In the genomic region with DNA sequence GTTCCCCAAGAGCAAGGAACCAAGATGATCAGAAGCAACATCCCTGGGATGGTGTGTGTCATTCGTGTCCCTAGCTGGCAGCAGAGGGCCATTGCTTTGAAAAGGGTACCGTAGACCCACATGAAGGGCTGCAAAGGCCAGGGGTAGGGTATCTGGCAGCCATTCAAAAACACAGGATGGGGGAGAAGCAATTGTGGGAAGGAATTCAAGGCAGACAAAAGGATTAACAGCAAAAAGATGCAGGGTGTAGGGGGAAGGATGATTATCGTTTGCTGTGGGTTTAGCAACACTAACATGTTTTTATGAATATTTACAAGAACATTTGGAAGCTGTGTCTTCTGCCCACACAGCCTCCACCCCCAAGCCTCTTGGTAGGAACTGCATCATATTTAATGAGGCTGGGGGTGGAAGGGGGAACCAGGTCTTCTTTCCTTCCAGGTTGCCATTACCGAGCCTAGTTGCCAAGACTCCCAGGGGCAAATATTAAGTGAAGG, we compare ENCODE assay signal across 18 cellular contexts.
"Had no signal": no experiment of that assay in that cellular context is flagged by ENCODE, and none has a peak within 500 bp of the region (broad histone marks: within the 10 kb centered on the region; RNA-seq: fewer than 3 reads in every experiment).

No MANE protein-coding gene starts in this region.

- H3K27me3 ChIP-seq: adrenal gland, ascending aorta, tibial artery had no signal

- DNase-seq: activated CD4-positive, alpha-beta T cell treated with anti-CD3 and anti-CD28 coated beads, Interleukin-2, amount 10 ng/mL, durations not matched to agents 7 days and 5 days; activated CD4-positive, CD25-positive, alpha-beta regulatory T cell treated with anti-CD3 and anti-CD28 coated beads, Interleukin-2, amount 50 U/mL, for 72 hours; activated CD8-positive, alpha-beta T cell treated with anti-CD3 and anti-CD28 coated beads, Interleukin-2, amount 10 ng/mL, durations not matched to agents 7 days and 5 days; cerebellar nuclear complex; immature natural killer cell; lower lobe of right lung; naive B cell; stimulated activated CD4-positive, alpha-beta T cell treated with anti-CD3 and anti-CD28 coated beads, Interleukin-2, amount 100 ng/mL, for 48 hours; stimulated activated naive CD4-positive, alpha-beta T cell treated with Interleukin-2 at 50 U/mL for 16 hours; T-cell; tibial artery had no signal

- H3K9me3 Mint-ChIP-seq: activated CD4-positive, alpha-beta T cell treated with anti-CD3 and anti-CD28 coated beads, Interleukin-2, amount 10 ng/mL, durations not matched to agents 7 days and 5 days; naive B cell; T-cell; T-helper 2 cell treated with Interferon-gamma antibody and Interleukin-4, amounts not matched to agents 5 μg/mL and 100 μg/mL, for 36 hours had no signal

- H3K4me1 Mint-ChIP-seq: activated CD4-positive, alpha-beta T cell treated with anti-CD3 and anti-CD28 coated beads, Interleukin-2, amount 10 ng/mL, durations not matched to agents 7 days and 5 days; immature natural killer cell; naive B cell; T-cell had no signal

- H3K4me3 Mint-ChIP-seq: activated CD4-positive, alpha-beta T cell treated with anti-CD3 and anti-CD28 coated beads, Interleukin-2, amount 10 ng/mL, durations not matched to agents 7 days and 5 days; activated CD8-positive, alpha-beta T cell treated with anti-CD3 and anti-CD28 coated beads, Interleukin-2, amount 10 ng/mL, durations not matched to agents 7 days and 5 days; activated naive CD8-positive, alpha-beta T cell; immature natural killer cell; T-cell; T-helper 2 cell treated with Interferon-gamma antibody and Interleukin-4, amounts not matched to agents 5 μg/mL and 100 μg/mL, for 36 hours had no signal

- H3K4me1 ChIP-seq: ascending aorta, lower lobe of right lung had no signal

- H3K36me3 Mint-ChIP-seq: activated naive CD8-positive, alpha-beta T cell; immature natural killer cell; naive B cell; T-cell had no signal

- H3K4me3 ChIP-seq: adrenal gland, ascending aorta, coronary artery, lower lobe of right lung, tibial artery had no signal

- ATAC-seq: activated CD8-positive, alpha-beta T cell treated with anti-CD3 and anti-CD28 coated beads, Interleukin-2, amount 10 ng/mL, durations not matched to agents 7 days and 5 days; lower lobe of right lung; T-cell had no signal

- H3K27ac Mint-ChIP-seq: activated CD4-positive, alpha-beta T cell treated with anti-CD3 and anti-CD28 coated beads, Interleukin-2, amount 10 ng/mL, durations not matched to agents 7 days and 5 days; activated CD8-positive, alpha-beta T cell treated with anti-CD3 and anti-CD28 coated beads, Interleukin-2, amount 10 ng/mL, durations not matched to agents 7 days and 5 days; activated naive CD8-positive, alpha-beta T cell; immature natural killer cell; naive B cell; T-cell; T-helper 2 cell treated with Interferon-gamma antibody and Interleukin-4, amounts not matched to agents 5 μg/mL and 100 μg/mL, for 36 hours had no signal

- H3K36me3 ChIP-seq: adrenal gland, ascending aorta, lower lobe of right lung, tibial artery had no signal

- H3K9me3 ChIP-seq: adrenal gland, ascending aorta, lower lobe of right lung, tibial artery had no signal

- H3K27ac ChIP-seq: adrenal gland, ascending aorta, coronary artery, epithelial cell of prostate, lower lobe of right lung, tibial artery, VCaP had no signal
